In genomic region chr2:189633392-189633811, GRCh38 we compare ENCODE assay signal across 10 cellular contexts. TPM values are rescaled to one million over a fixed set of nuclear protein-coding genes. Genes with fewer than 3 reads are reported as not detected.
DNase-seq lines count a peak whose midpoint lies in the region; ATAC-seq, FAIRE-seq and TF ChIP-seq lines count a peak whose summit lies in the region.
"Had no signal": no experiment of that assay in that cellular context is flagged by ENCODE, and none has a peak within 500 bp of the region (broad histone marks: within the 10 kb centered on the region; RNA-seq: fewer than 3 reads in every experiment).

No MANE protein-coding gene starts in this region.

- no peaks in the 10 kb centered on the region for H3K36me3 Mint-ChIP-seq in MCF 10A (ENCODE audit: insufficient read depth, unreplicated experiment)

- H3K9me3 ChIP-seq in breast epithelium (no peaks in the 10 kb centered on the region), upper lobe of left lung (no peaks in the 10 kb centered on the region)

- WGBS in upper lobe of left lung, 2 donors = 89 to 93% methylated on average over 5 of the region's 5 CpGs

- H3K4me1 ChIP-seq in breast epithelium (no peaks in the 10 kb centered on the region), upper lobe of left lung (peaks cover 0 to 7% (median 5%) of the 10 kb centered on the region in 4 donors)

- BruUV-seq in MCF 10A (replicated peaks; lab: Mats Ljungman, UMichigan) = no TSS peak

- no peaks in the 10 kb centered on the region for H3K9me3 Mint-ChIP-seq in MCF 10A (ENCODE audit: unreplicated experiment)

- H3K27me3 Mint-ChIP-seq in MCF 10A (ENCODE audit: insufficient read depth, unreplicated experiment) = no peaks in the 10 kb centered on the region

- H3K4me3 ChIP-seq in breast epithelium = no peak overlapping the region
- H3K4me3 ChIP-seq in fibroblast of villous mesenchyme (ENCODE audit: low read depth, low read length) = no peak overlapping the region
- no peak overlapping the region for H3K4me3 ChIP-seq in upper lobe of left lung

- TF ChIP-seq EP300 in upper lobe of left lung (IDR thresholded peaks at IDR 0.05) = no peak

- no peak overlapping the region for H3K27ac Mint-ChIP-seq in MCF 10A (ENCODE audit: low read depth, unreplicated experiment)

- intact Hi-C loops in MCF 10A (cut with micrococcal nuclease) = loop anchor here (5.0 kb wide), 1 partner anchor 166 kb away; no protein-coding TSS in a partner anchor
- intact Hi-C loops in breast epithelium (cut with DNase I; ENCODE audit: low total_unique reads) = no loop called here

- TF ChIP-seq POLR2A in breast epithelium (IDR thresholded peaks at IDR 0.05) (no peak), upper lobe of left lung (IDR thresholded peaks at IDR 0.05) (no peak), GM12892 (IDR thresholded peaks at IDR 0.05; ENCODE audit: low read depth, low read length) (no peak)

- H3K27me3 ChIP-seq in breast epithelium (no peaks in the 10 kb centered on the region), upper lobe of left lung (no peaks in the 10 kb centered on the region)

- TF ChIP-seq CTCF in MCF 10A (IDR thresholded peaks at IDR 0.05; ENCODE audit: unreplicated experiment) (no peak), breast epithelium (IDR thresholded peaks at IDR 0.05) (no peak), fibroblast of villous mesenchyme (IDR thresholded peaks at IDR 0.05; ENCODE audit: insufficient read depth, low read depth, low read length) (peak; percentile 49), upper lobe of left lung (IDR thresholded peaks at IDR 0.05) (peak in 5 of 6 experiments; percentile 26 to 31 (median 28))

- H3K4me3 Mint-ChIP-seq in MCF 10A (ENCODE audit: unreplicated experiment) = no peak overlapping the region

- peak in 1 of 2 donors; percentile 42 for ATAC-seq in upper lobe of left lung (ENCODE audit: low FRiP score in 2 of 2)
- no peak for ATAC-seq in HG03135 (IDR thresholded peaks at IDR 0.05; ENCODE audit: unreplicated experiment)

- CTCF ChIA-PET in MCF 10A (lab: Yijun Ruan, JAX) = interaction anchor here (0.6 to 1.3 kb wide), 6 partner anchors 9 to 823 kb away, joined by 3 to 6 read pairs (median 4); no protein-coding TSS in a partner anchor

- no peak for FAIRE-seq in GM12892 (lab: Jason Lieb, UNC)

- DNase-seq in MCF 10A (ENCODE audit: unreplicated experiment) (peak; percentile 34), breast epithelium (ENCODE audit: low spot score in 2 of 2) (no peak), RPMI7951 (ENCODE audit: low read depth) (peak; percentile 9), fibroblast of villous mesenchyme (ENCODE audit: low read depth) (no peak), upper lobe of left lung (no peak), GM12892 (ENCODE audit: insufficient read length) (no peak), NCI-H1694 treated with DMSO at 0.1 percent for 48 hours (lab: John Stamatoyannopoulos, UW) (no peak)
- DNase-seq: caudate nucleus; stimulated activated CD4-positive, alpha-beta T cell treated with anti-CD3 and anti-CD28 coated beads, Interleukin-2, amount 100 ng/mL, for 48 hours had no signal

- POLR2A ChIA-PET in MCF 10A (lab: Yijun Ruan, JAX) = no interaction called here

- no peak overlapping the region for H3K27ac ChIP-seq in breast epithelium
- no peak overlapping the region for H3K27ac ChIP-seq in upper lobe of left lung

- H3K4me1 Mint-ChIP-seq in MCF 10A (ENCODE audit: insufficient read depth, unreplicated experiment) = no peaks in the 10 kb centered on the region

- H3K36me3 ChIP-seq in breast epithelium (no peaks in the 10 kb centered on the region), upper lobe of left lung (no peaks in the 10 kb centered on the region)

RNA-seq across cellular contexts. Expression of gene ASNSD1, which starts 27.9 kb away (rescaled TPM):
- 29.8 and 41.4 TPM in 2 replicates for total RNA-seq in MCF 10A (2022)
- 10 to 100 TPM; 48.0 to 65.6 (median 54.7) TPM for total RNA-seq in breast epithelium
- total RNA-seq in RPMI7951 (2014; rRNA removed; shearing (Covaris generic)) = 74.8 and 81.6 TPM in 2 replicates
- 49.0 and 69.1 TPM in 2 replicates for total RNA-seq in fibroblast of villous mesenchyme
- 10 to 100 TPM; 29.5 to 49.6 (median 34.3) TPM for total RNA-seq in upper lobe of left lung
- 44.9 TPM for polyA plus RNA-seq in GM12892 (2012; ENCODE audit: missing spikeins)

RNA-seq across cellular contexts. Expression of gene ANKAR, which starts 41.1 kb away (rescaled TPM):
- total RNA-seq in MCF 10A (2022) (4.6 and 5.1 TPM in 2 replicates), breast epithelium (10 to 100 TPM; 11.5 to 22.1 (median 21.1) TPM), fibroblast of villous mesenchyme (5.6 and 7.1 TPM in 2 replicates), upper lobe of left lung (10 to 100 TPM in 1 of 6 donors, 1 to 10 TPM in 5; 8.0 to 13.1 (median 9.2) TPM)
- 3.8 and 5.6 TPM in 2 replicates for total RNA-seq in RPMI7951 (2014; rRNA removed; shearing (Covaris generic))
- 3.3 TPM for polyA plus RNA-seq in GM12892 (2012; ENCODE audit: missing spikeins)

RNA-seq across cellular contexts. Expression of gene SLC40A1, which starts 52.8 kb away (rescaled TPM):
- total RNA-seq in MCF 10A (2022) = 0.15 TPM in 1 of 2 replicates, not detected in the other
- total RNA-seq in breast epithelium = 100 to 1,000 TPM in 2 of 3 donors, 10 to 100 TPM in 1; 42.2 to 183 (median 162) TPM
- total RNA-seq in RPMI7951 (2014; rRNA removed; shearing (Covaris generic)) = under 0.01 TPM in 1 of 2 replicates, not detected in the other
- 7.7 and 19.4 TPM in 2 replicates for total RNA-seq in fibroblast of villous mesenchyme
- 100 to 1,000 TPM in 5 of 6 donors, 10 to 100 TPM in 1; 67.4 to 154 (median 131) TPM for total RNA-seq in upper lobe of left lung
- not detected for polyA plus RNA-seq in GM12892 (2012; ENCODE audit: missing spikeins)

Comparison
In these comparisons a context has a peak if more than half of its experiments do, and no peak if none do; other contexts are left out.
1. DNase-seq: peak in MCF 10A (single experiment) and RPMI7951 (single experiment); none in breast epithelium (0 of 2), fibroblast of villous mesenchyme (single experiment), upper lobe of left lung (0 of 2), GM12892 (single experiment) and NCI-H1694 treated with DMSO at 0.1 percent for 48 hours (single experiment).
2. CTCF ChIP-seq: peak in fibroblast of villous mesenchyme (single experiment) and upper lobe of left lung (5 of 6); none in MCF 10A (single experiment) and breast epithelium (0 of 3).